Comparison of ENCODE assay signal across 8 cellular contexts in genomic region chr6:153092082-153093013, GRCh38. TPM values are rescaled to one million over a fixed set of nuclear protein-coding genes. Genes with fewer than 3 reads are reported as not detected.
DNase-seq lines count a peak whose midpoint lies in the region; ATAC-seq and TF ChIP-seq lines count a peak whose summit lies in the region.

No MANE protein-coding gene starts in this region.

- no peak overlapping the region for H3K27ac Mint-ChIP-seq in mesothelial cell of epicardium

- H3K9me3 ChIP-seq in skeletal muscle satellite cell (replicated peaks; ENCODE audit: low read length) = no peaks in the 10 kb centered on the region

- DNase-seq in BJ (ENCODE audit: low read depth) = peak; percentile 47
- peak; percentile 14 for DNase-seq in GM20000 (ENCODE audit: low spot score)
- peak; percentile 90 for DNase-seq in amniotic epithelial cell (ENCODE audit: low read depth)
- DNase-seq in effector CD4-positive, alpha-beta T cell = no peak
- no peak for DNase-seq in activated CD4-positive, CD25-positive, alpha-beta regulatory T cell (lab: John Stamatoyannopoulos, UW)
- no peak for DNase-seq in mesothelial cell of epicardium (ENCODE audit: low spot score in 2 of 2, unreplicated experiment in 2 of 2)

- H3K9ac ChIP-seq in skeletal muscle satellite cell (ENCODE audit: low read depth, low read length) = peak overlapping the region; percentile 52

- H3K36me3 Mint-ChIP-seq in mesothelial cell of epicardium = no peaks in the 10 kb centered on the region

- TF ChIP-seq CTCF in BJ (IDR thresholded peaks at IDR 0.05; ENCODE audit: insufficient read depth, low read depth, low read length) = no peak
- TF ChIP-seq CTCF in GM20000 (IDR thresholded peaks at IDR 0.05; ENCODE audit: extremely low read depth, missing control alignments) = no peak
- no peak for TF ChIP-seq CTCF in mesothelial cell of epicardium (IDR thresholded peaks at IDR 0.05; ENCODE audit: unreplicated experiment)

- H3K4me3 ChIP-seq in BJ (ENCODE audit: low read depth, low read length) (no peak overlapping the region), skeletal muscle satellite cell (ENCODE audit: low read length) (peak overlapping the region; percentile 20)

- H3K27me3 ChIP-seq in BJ (ENCODE audit: control insufficient read depth, insufficient read depth, low read length) (no peaks in the 10 kb centered on the region), skeletal muscle satellite cell (ENCODE audit: control insufficient read depth, insufficient read depth, low read length) (no peaks in the 10 kb centered on the region)

- no peak overlapping the region for H3K4me3 Mint-ChIP-seq in mesothelial cell of epicardium

- H3K9me3 Mint-ChIP-seq in mesothelial cell of epicardium = no peaks in the 10 kb centered on the region

- H3K27me3 Mint-ChIP-seq in mesothelial cell of epicardium (ENCODE audit: low read depth) = peaks cover 1% of the 10 kb centered on the region

- peak overlapping the region; percentile 70 for H3K4me2 ChIP-seq in skeletal muscle satellite cell (ENCODE audit: low read length)

- POLR2A ChIA-PET in BJ (lab: Charles Lee) = no interaction called here

- H3K36me3 ChIP-seq in BJ (ENCODE audit: control insufficient read depth, insufficient read depth, low read length) = no peaks in the 10 kb centered on the region
- no peaks in the 10 kb centered on the region for H3K36me3 ChIP-seq in skeletal muscle satellite cell (ENCODE audit: insufficient read depth, low read length)

- no peaks in the 10 kb centered on the region for H3K4me1 Mint-ChIP-seq in mesothelial cell of epicardium

- CTCF ChIA-PET in BJ (lab: Yijun Ruan, JAX) = no interaction called here

- H3K4me1 ChIP-seq in skeletal muscle satellite cell (ENCODE audit: control insufficient read depth, insufficient read depth, low read length) = peaks cover 76% of the 10 kb centered on the region

- peak; percentile 90 for ATAC-seq in HG03442 (IDR thresholded peaks at IDR 0.05; ENCODE audit: unreplicated experiment)

RNA-seq across cellular contexts. Expression of gene RGS17, which starts 38.7 kb away (rescaled TPM):
- polyA plus RNA-seq in BJ (2011; rRNA removed) = 0.09 and 0.12 TPM in 2 replicates
- polyA minus RNA-seq in BJ (2011; rRNA and poly(A)+ RNA removed) = 0.05 and 0.09 TPM in 2 replicates
- 19.0 and 36.8 TPM in 2 replicates for total RNA-seq in skeletal muscle satellite cell (2012; rRNA removed)
- total RNA-seq in mesothelial cell of epicardium = 1.1 to 1.3 TPM (median 1.2 TPM) in 3 replicates

Comparison
In these comparisons a context has a peak if more than half of its experiments do, and no peak if none do; other contexts are left out.
1. DNase-seq: peak in BJ (single experiment), GM20000 (single experiment) and amniotic epithelial cell (single experiment); none in effector CD4-positive, alpha-beta T cell (single experiment), activated CD4-positive, CD25-positive, alpha-beta regulatory T cell (0 of 4) and mesothelial cell of epicardium (0 of 2).